ENCODE assay signal across 28 cellular contexts in the genomic region with DNA sequence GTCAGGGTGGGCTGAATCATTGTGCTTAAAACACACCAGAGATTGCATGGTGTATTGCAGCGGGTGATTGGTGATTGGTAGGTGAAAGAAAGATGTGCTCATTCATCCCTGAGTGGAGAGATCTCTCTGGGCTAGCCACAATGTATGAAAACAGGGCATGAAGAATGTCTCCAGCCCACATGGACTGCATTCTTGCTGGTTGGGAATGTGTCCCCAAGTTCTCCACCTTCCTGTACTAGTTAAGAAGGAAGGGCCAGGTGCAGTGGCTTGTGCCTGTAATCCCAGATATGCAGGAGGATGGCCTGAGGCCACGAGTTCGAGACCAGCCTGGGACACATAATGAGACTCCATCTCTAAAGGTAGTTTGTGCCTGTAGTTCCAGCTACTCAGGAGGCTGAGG.
"Had no signal": no experiment of that assay in that cellular context is flagged by ENCODE, and none has a peak within 500 bp of the region (broad histone marks: within the 10 kb centered on the region; RNA-seq: fewer than 3 reads in every experiment).

No MANE protein-coding gene starts in this region.

- H3K9me3 ChIP-seq: ascending aorta, breast epithelium, esophagus squamous epithelium, gastroesophageal sphincter had no signal

- ATAC-seq: activated CD4-positive, CD25-positive, alpha-beta regulatory T cell treated with anti-CD3 and anti-CD28 coated beads, Interleukin-2, amount 50 U/mL, for 24 hours; activated CD8-positive, alpha-beta T cell treated with anti-CD3 and anti-CD28 coated beads for 36 hours; activated naive CD4-positive, alpha-beta T cell treated with anti-CD3 and anti-CD28 coated beads, Interleukin-2, amount 50 U/mL, for 72 hours; activated T-cell treated with anti-CD3 and anti-CD28 coated beads, Interleukin-2, amount 50 U/mL, for 4 hours; activated T-helper 17 cell treated with anti-CD3 and anti-CD28 coated beads, Interleukin-2, amount 50 U/mL, for 72 hours; gastroesophageal sphincter had no signal

- H3K9me3 Mint-ChIP-seq: activated B cell treated with CpG ODN at 0.5 μM for 24 hours; activated CD8-positive, alpha-beta T cell treated with anti-CD3 and anti-CD28 coated beads for 36 hours; activated naive CD4-positive, alpha-beta T cell treated with anti-CD3 and anti-CD28 coated beads, Interleukin-2, amount 10 ng/mL, durations not matched to agents 7 days and 5 days; activated naive CD4-positive, alpha-beta T cell treated with anti-CD3 and anti-CD28 coated beads, Interleukin-2, amount 50 U/mL, for 72 hours; activated naive CD8-positive, alpha-beta T cell treated with anti-CD3 and anti-CD28 coated beads, Interleukin-2, amount 10 ng/mL, durations not matched to agents 7 days and 5 days; activated T-cell treated with anti-CD3 and anti-CD28 coated beads, Interleukin-2, amount 50 U/mL, for 4 hours; activated T-helper 17 cell treated with anti-CD3 and anti-CD28 coated beads, Interleukin-2, amount 50 U/mL, for 72 hours; central memory CD8-positive, alpha-beta T cell; dendritic cell treated with granulocyte-macrophage colony-stimulating factor and Interleukin-4, amounts not matched to agents 40 ng/mL and 50 ng/mL, for 4 days; endodermal cell; T-helper 2 cell treated with Interferon-gamma antibody and Interleukin-4, amounts not matched to agents 5 μg/mL and 100 μg/mL, for 36 hours had no signal

- H3K36me3 ChIP-seq: ascending aorta, breast epithelium, esophagus squamous epithelium, gastroesophageal sphincter, WERI-Rb-1 had no signal

- H3K4me1 Mint-ChIP-seq: activated T-helper 17 cell treated with anti-CD3 and anti-CD28 coated beads, Interleukin-2, amount 50 U/mL, for 72 hours; endodermal cell had no signal

- H3K4me3 ChIP-seq: ascending aorta, breast epithelium, coronary artery, dorsolateral prefrontal cortex, esophagus squamous epithelium, gastroesophageal sphincter had no signal

- DNase-seq: activated B cell treated with CpG ODN at 0.5 μM for 24 hours; activated CD4-positive, alpha-beta T cell treated with anti-CD3 and anti-CD28 coated beads for 48 hours; activated CD4-positive, alpha-beta T cell treated with anti-CD3 and anti-CD28 coated beads, Interleukin-2, amount 50 U/mL, for 1 hour; activated CD4-positive, alpha-beta T cell treated with anti-CD3 and anti-CD28 coated beads, Interleukin-2, amount 50 U/mL, for 48 hours; activated CD8-positive, alpha-beta T cell treated with anti-CD3 and anti-CD28 coated beads for 36 hours; activated effector memory CD4-positive, alpha-beta T cell treated with Interleukin-2 at 50 U/mL for 16 hours; activated naive CD4-positive, alpha-beta T cell treated with anti-CD3 and anti-CD28 coated beads, Interleukin-2, amount 10 ng/mL, durations not matched to agents 7 days and 5 days; activated naive CD8-positive, alpha-beta T cell treated with anti-CD3 and anti-CD28 coated beads, Interleukin-2, amount 10 ng/mL, durations not matched to agents 7 days and 5 days; activated T-cell treated with anti-CD3 and anti-CD28 coated beads, Interleukin-2, amount 50 U/mL, for 4 hours; dorsolateral prefrontal cortex; effector memory CD4-positive, alpha-beta T cell; endodermal cell; erythroblast; esophagus squamous epithelium; foreskin melanocyte; T1000; WERI-Rb-1 had no signal

- H3K36me3 Mint-ChIP-seq: activated naive CD4-positive, alpha-beta T cell treated with anti-CD3 and anti-CD28 coated beads, Interleukin-2, amount 10 ng/mL, durations not matched to agents 7 days and 5 days; activated naive CD8-positive, alpha-beta T cell treated with anti-CD3 and anti-CD28 coated beads, Interleukin-2, amount 10 ng/mL, durations not matched to agents 7 days and 5 days; brain had no signal

- H3K27me3 ChIP-seq: ascending aorta had no signal

- H3K4me3 Mint-ChIP-seq: activated B cell treated with CpG ODN at 0.5 μM for 24 hours; activated CD8-positive, alpha-beta T cell treated with anti-CD3 and anti-CD28 coated beads for 36 hours; activated naive CD4-positive, alpha-beta T cell treated with anti-CD3 and anti-CD28 coated beads, Interleukin-2, amount 10 ng/mL, durations not matched to agents 7 days and 5 days; activated naive CD8-positive, alpha-beta T cell treated with anti-CD3 and anti-CD28 coated beads, Interleukin-2, amount 10 ng/mL, durations not matched to agents 7 days and 5 days; activated T-cell treated with anti-CD3 and anti-CD28 coated beads, Interleukin-2, amount 50 U/mL, for 4 hours; activated T-helper 17 cell treated with anti-CD3 and anti-CD28 coated beads, Interleukin-2, amount 50 U/mL, for 72 hours; brain; central memory CD8-positive, alpha-beta T cell; dendritic cell treated with granulocyte-macrophage colony-stimulating factor and Interleukin-4, amounts not matched to agents 40 ng/mL and 50 ng/mL, for 4 days; endodermal cell; T-helper 2 cell treated with Interferon-gamma antibody and Interleukin-4, amounts not matched to agents 5 μg/mL and 100 μg/mL, for 36 hours had no signal

- H3K27ac Mint-ChIP-seq: activated B cell treated with CpG ODN at 0.5 μM for 24 hours; activated CD8-positive, alpha-beta T cell treated with anti-CD3 and anti-CD28 coated beads for 36 hours; activated naive CD4-positive, alpha-beta T cell treated with anti-CD3 and anti-CD28 coated beads, Interleukin-2, amount 10 ng/mL, durations not matched to agents 7 days and 5 days; activated naive CD4-positive, alpha-beta T cell treated with anti-CD3 and anti-CD28 coated beads, Interleukin-2, amount 50 U/mL, for 72 hours; activated naive CD8-positive, alpha-beta T cell treated with anti-CD3 and anti-CD28 coated beads, Interleukin-2, amount 10 ng/mL, durations not matched to agents 7 days and 5 days; activated T-helper 17 cell treated with anti-CD3 and anti-CD28 coated beads, Interleukin-2, amount 50 U/mL, for 72 hours; dendritic cell treated with granulocyte-macrophage colony-stimulating factor and Interleukin-4, amounts not matched to agents 40 ng/mL and 50 ng/mL, for 4 days; endodermal cell; T-helper 2 cell treated with Interferon-gamma antibody and Interleukin-4, amounts not matched to agents 5 μg/mL and 100 μg/mL, for 36 hours had no signal

- H3K27ac ChIP-seq: ascending aorta, breast epithelium, coronary artery, dorsolateral prefrontal cortex, esophagus squamous epithelium, gastroesophageal sphincter, WERI-Rb-1 had no signal
